Comparison of ENCODE assay signal across 1 cellular context in the genomic region with DNA sequence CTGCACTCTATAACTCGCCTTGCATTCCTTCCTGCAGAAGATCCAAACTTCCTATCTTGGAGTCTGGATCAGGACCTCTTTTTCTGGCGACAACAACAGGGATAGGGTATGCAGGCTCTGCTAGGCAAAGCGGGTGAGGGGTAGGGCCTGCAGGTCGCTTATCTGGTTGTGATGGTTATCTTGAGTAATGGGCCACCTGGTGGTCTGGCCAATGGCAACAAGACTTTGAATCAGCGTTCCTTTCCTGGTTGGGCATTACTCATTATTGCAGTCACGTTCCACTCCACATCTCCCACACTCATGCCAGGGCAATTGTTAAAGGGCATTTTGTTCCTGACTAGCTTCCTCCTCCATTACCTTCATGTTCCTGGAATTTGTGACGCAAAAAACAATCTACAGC.
TF ChIP-seq lines count a peak whose summit lies in the region.

No MANE protein-coding gene starts in this region.

TF ChIP-seq in HepG2, 621 proteins besides CTCF, POLR2A, EP300 and RAD21:
- TF ChIP-seq, protein P1, sequence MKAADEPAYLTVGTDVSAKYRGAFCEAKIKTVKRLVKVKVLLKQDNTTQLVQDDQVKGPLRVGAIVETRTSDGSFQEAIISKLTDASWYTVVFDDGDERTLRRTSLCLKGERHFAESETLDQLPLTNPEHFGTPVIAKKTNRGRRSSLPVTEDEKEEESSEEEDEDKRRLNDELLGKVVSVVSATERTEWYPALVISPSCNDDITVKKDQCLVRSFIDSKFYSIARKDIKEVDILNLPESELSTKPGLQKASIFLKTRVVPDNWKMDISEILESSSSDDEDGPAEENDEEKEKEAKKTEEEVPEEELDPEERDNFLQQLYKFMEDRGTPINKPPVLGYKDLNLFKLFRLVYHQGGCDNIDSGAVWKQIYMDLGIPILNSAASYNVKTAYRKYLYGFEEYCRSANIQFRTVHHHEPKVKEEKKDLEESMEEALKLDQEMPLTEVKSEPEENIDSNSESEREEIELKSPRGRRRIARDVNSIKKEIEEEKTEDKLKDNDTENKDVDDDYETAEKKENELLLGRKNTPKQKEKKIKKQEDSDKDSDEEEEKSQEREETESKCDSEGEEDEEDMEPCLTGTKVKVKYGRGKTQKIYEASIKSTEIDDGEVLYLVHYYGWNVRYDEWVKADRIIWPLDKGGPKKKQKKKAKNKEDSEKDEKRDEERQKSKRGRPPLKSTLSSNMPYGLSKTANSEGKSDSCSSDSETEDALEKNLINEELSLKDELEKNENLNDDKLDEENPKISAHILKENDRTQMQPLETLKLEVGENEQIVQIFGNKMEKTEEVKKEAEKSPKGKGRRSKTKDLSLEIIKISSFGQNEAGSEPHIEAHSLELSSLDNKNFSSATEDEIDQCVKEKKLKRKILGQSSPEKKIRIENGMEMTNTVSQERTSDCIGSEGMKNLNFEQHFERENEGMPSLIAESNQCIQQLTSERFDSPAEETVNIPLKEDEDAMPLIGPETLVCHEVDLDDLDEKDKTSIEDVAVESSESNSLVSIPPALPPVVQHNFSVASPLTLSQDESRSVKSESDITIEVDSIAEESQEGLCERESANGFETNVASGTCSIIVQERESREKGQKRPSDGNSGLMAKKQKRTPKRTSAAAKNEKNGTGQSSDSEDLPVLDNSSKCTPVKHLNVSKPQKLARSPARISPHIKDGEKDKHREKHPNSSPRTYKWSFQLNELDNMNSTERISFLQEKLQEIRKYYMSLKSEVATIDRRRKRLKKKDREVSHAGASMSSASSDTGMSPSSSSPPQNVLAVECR (CRISPR knock-in tag; IDR thresholded peaks at IDR 0.05; ENCODE audit: borderline replicate concordance): no peak
- no peak for TF ChIP-seq HNRNPK (IDR thresholded peaks at IDR 0.05; ENCODE audit: low read depth, low read length, poor library complexity, severe bottlenecking)
- TF ChIP-seq, protein P2, sequence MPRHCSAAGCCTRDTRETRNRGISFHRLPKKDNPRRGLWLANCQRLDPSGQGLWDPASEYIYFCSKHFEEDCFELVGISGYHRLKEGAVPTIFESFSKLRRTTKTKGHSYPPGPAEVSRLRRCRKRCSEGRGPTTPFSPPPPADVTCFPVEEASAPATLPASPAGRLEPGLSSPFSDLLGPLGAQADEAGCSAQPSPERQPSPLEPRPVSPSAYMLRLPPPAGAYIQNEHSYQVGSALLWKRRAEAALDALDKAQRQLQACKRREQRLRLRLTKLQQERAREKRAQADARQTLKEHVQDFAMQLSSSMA (CRISPR knock-in tag; IDR thresholded peaks at IDR 0.05): no peak
- TF ChIP-seq, protein P3, sequence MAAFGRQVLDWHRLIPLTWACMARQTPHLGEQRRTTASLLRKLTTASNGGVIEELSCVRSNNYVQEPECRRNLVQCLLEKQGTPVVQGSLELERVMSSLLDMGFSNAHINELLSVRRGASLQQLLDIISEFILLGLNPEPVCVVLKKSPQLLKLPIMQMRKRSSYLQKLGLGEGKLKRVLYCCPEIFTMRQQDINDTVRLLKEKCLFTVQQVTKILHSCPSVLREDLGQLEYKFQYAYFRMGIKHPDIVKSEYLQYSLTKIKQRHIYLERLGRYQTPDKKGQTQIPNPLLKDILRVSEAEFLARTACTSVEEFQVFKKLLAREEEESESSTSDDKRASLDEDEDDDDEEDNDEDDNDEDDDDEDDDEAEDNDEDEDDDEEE (CRISPR knock-in tag; IDR thresholded peaks at IDR 0.05): no peak
- TF ChIP-seq, protein P4, sequence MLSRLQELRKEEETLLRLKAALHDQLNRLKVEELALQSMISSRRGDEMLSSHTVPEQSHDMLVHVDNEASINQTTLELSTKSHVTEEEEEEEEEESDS (CRISPR knock-in tag; IDR thresholded peaks at IDR 0.05; ENCODE audit: borderline replicate concordance): no peak
- TF ChIP-seq ETV6 (CRISPR knock-in tag; conservative IDR thresholded peaks at IDR 0.05): no peak
- no peak for TF ChIP-seq MEIS1 (CRISPR knock-in tag; IDR thresholded peaks at IDR 0.05; ENCODE audit: borderline replicate concordance)
- no peak for TF ChIP-seq SNRNP70 (IDR thresholded peaks at IDR 0.05; ENCODE audit: low read depth, low read length)
- TF ChIP-seq, protein P5, sequence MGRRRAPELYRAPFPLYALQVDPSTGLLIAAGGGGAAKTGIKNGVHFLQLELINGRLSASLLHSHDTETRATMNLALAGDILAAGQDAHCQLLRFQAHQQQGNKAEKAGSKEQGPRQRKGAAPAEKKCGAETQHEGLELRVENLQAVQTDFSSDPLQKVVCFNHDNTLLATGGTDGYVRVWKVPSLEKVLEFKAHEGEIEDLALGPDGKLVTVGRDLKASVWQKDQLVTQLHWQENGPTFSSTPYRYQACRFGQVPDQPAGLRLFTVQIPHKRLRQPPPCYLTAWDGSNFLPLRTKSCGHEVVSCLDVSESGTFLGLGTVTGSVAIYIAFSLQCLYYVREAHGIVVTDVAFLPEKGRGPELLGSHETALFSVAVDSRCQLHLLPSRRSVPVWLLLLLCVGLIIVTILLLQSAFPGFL (CRISPR knock-in tag; IDR thresholded peaks at IDR 0.05): no peak
- no peak for TF ChIP-seq SP2 (CRISPR knock-in tag; IDR thresholded peaks at IDR 0.05)
